Comparison of ENCODE assay signal across 22 cellular contexts in the genomic region with DNA sequence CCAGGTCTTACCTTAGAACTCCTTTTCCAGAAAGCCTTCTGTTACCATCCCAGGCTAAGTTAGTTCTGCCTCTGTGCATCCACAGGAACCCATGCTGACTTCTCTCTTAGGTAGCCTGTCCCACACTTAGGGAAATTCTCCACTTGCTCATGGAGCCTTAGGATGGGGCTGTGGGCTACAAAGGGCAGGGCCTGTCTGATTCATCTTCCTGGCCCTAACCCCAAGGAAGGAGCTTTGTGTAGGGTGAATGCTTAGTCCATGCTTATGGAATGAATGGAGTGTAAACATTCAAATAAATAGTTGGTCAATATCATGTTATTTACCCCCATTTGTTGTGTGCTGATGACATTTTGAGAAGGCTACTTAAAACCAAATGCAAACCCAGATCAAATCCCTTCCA. TPM values are rescaled to one million over a fixed set of nuclear protein-coding genes. Genes with fewer than 3 reads are reported as not detected.
"Had no signal": no experiment of that assay in that cellular context is flagged by ENCODE, and none has a peak within 500 bp of the region (broad histone marks: within the 10 kb centered on the region; RNA-seq: fewer than 3 reads in every experiment).

No MANE protein-coding gene starts in this region.

- H3K9me3 ChIP-seq: neutrophil, pancreas, sigmoid colon had no signal

- H3K27ac ChIP-seq: brain microvascular endothelial cell, coronary artery, gastroesophageal sphincter, heart left ventricle, neutrophil, pancreas, sigmoid colon had no signal

- H3K27me3 ChIP-seq: brain microvascular endothelial cell, pancreas had no signal

- DNase-seq: activated CD4-positive, alpha-beta T cell treated with anti-CD3 and anti-CD28 coated beads for 48 hours; activated CD4-positive, CD25-positive, alpha-beta regulatory T cell; activated CD8-positive, alpha-beta T cell treated with anti-CD3 and anti-CD28 coated beads, Interleukin-2, amount 10 ng/mL, durations not matched to agents 7 days and 5 days; activated naive CD4-positive, alpha-beta T cell treated with anti-CD3 and anti-CD28 coated beads for 36 hours; activated naive CD8-positive, alpha-beta T cell treated with anti-CD3 and anti-CD28 coated beads, Interleukin-2, amount 50 U/mL, for 24 hours; activated T-cell treated with anti-CD3 and anti-CD28 coated beads, Interleukin-2, amount 50 U/mL, for 24 hours; aorta; brain microvascular endothelial cell; erythroblast; heart left ventricle; immature natural killer cell; mesendoderm; pancreas; stimulated activated naive B cell treated with anti-CD40 and anti-IgM and Interleukin-4, amounts not matched to agents 10 μg/mL and 1 μg/mL and 100 μg/mL, for 72 hours; T-cell; T-helper 9 cell had no signal

- H3K4me3 ChIP-seq: coronary artery, gastroesophageal sphincter, heart left ventricle, pancreas, sigmoid colon had no signal

- ATAC-seq: activated CD8-positive, alpha-beta T cell treated with anti-CD3 and anti-CD28 coated beads, Interleukin-2, amount 10 ng/mL, durations not matched to agents 7 days and 5 days; activated naive CD8-positive, alpha-beta T cell treated with anti-CD3 and anti-CD28 coated beads, Interleukin-2, amount 50 U/mL, for 24 hours; gastroesophageal sphincter; heart left ventricle; natural killer cell treated with Interleukin-12 subunit alpha and Interleukin-12 subunit beta and Interleukin-15 and Interleukin-18, amount 100 ng/mL, for 72 hours; pancreas; stimulated activated naive B cell treated with anti-CD40 and anti-IgM and Interleukin-4, amounts not matched to agents 10 μg/mL and 1 μg/mL and 100 μg/mL, for 72 hours; T-cell had no signal

- H3K36me3 ChIP-seq: brain microvascular endothelial cell, gastroesophageal sphincter, heart left ventricle, neutrophil, pancreas, sigmoid colon had no signal

- H3K4me1 ChIP-seq: gastroesophageal sphincter, heart left ventricle, pancreas, sigmoid colon had no signal

RNA-seq across cellular contexts. Expression of a gene that starts 54.7 kb away (rescaled TPM):
- total RNA-seq: activated CD8-positive, alpha-beta T cell treated with anti-CD3 and anti-CD28 coated beads, Interleukin-2, amount 10 ng/mL, durations not matched to agents 7 days and 5 days; activated naive CD4-positive, alpha-beta T cell treated with anti-CD3 and anti-CD28 coated beads for 36 hours; activated T-helper 2 cell treated with anti-CD3 and anti-CD28 coated beads, Interferon-gamma antibody, Interleukin-2, Interleukin-4, amounts not matched to agents 10 μg/mL and 5 μg/mL and 100 μg/mL, durations not matched to agents 14 hours and 24 hours and 36 hours; natural killer cell treated with Interleukin-12 subunit alpha and Interleukin-12 subunit beta and Interleukin-15 and Interleukin-18, amount 100 ng/mL, for 72 hours; T-cell had no signal
- polyA plus RNA-seq: aorta, immature natural killer cell, sigmoid colon had no signal
